In genomic region chr9:38380872-38381534, GRCh38 we compare ENCODE assay signal across 11 cellular contexts. TPM values are rescaled to one million over a fixed set of nuclear protein-coding genes. Genes with fewer than 3 reads are reported as not detected.
DNase-seq lines count a peak whose midpoint lies in the region; ATAC-seq, FAIRE-seq and TF ChIP-seq lines count a peak whose summit lies in the region.
"Had no signal": no experiment of that assay in that cellular context is flagged by ENCODE, and none has a peak within 500 bp of the region (broad histone marks: within the 10 kb centered on the region; RNA-seq: fewer than 3 reads in every experiment).

No MANE protein-coding gene starts in this region.

- no peak for FAIRE-seq in frontal cortex (lab: Jason Lieb, UNC)

- TF ChIP-seq POLR2A in erythroblast (IDR thresholded peaks at IDR 0.05; ENCODE audit: low read length), result no peak

- TF ChIP-seq CTCF in omental fat pad (IDR thresholded peaks at IDR 0.05), result no peak

- DNase-seq in DMS79 (lab: John Stamatoyannopoulos, UW) (peak; percentile 18), NCI-H345 treated with DMSO at 0.1 percent for 48 hours (lab: John Stamatoyannopoulos, UW; ENCODE audit: unreplicated experiment) (peak; percentile 78), erythroblast (lab: John Stamatoyannopoulos, UW) (peak; percentile 45 to 53), omental fat pad (ENCODE audit: low spot score) (no peak), hippocampal formation (lab: John Stamatoyannopoulos, UW) (no peak), frontal cortex (ENCODE audit: low spot score in 2 of 2) (no peak), H4 (ENCODE audit: low spot score) (no peak)
- DNase-seq: activated CD4-positive, alpha-beta T cell treated with anti-CD3 and anti-CD28 coated beads for 48 hours; anterior cingulate cortex; natural killer cell had no signal

- ATAC-seq in omental fat pad (ENCODE audit: low FRiP score) (peak; percentile 38), GM19455 (IDR thresholded peaks at IDR 0.05; ENCODE audit: unreplicated experiment) (no peak)
- ATAC-seq: natural killer cell had no signal

RNA-seq across cellular contexts. Expression of gene ALDH1B1, which starts 11.5 kb away (rescaled TPM):
- total RNA-seq in omental fat pad (10 to 100 TPM; 12.0 to 28.0 (median 21.1) TPM), frontal cortex (11.0 TPM)
- 19.5 and 29.5 TPM in 2 replicates for total RNA-seq in H4 (2014; rRNA removed; shearing (Covaris generic))

RNA-seq across cellular contexts. Expression of gene IGFBPL1, which starts 43.3 kb away (rescaled TPM):
- not detected for total RNA-seq in omental fat pad
- total RNA-seq in frontal cortex, result 42.0 TPM
- total RNA-seq in H4 (2014; rRNA removed; shearing (Covaris generic)), result 0.58 TPM in 1 of 2 replicates, not detected in the other
- total RNA-seq: natural killer cell had no signal

Comparison
In these comparisons a context has a peak if more than half of its experiments do, and no peak if none do; other contexts are left out.
1. DNase-seq: peak in DMS79 (single experiment), NCI-H345 treated with DMSO at 0.1 percent for 48 hours (single experiment) and erythroblast (2 of 2); none in omental fat pad (single experiment), hippocampal formation (0 of 2), frontal cortex (0 of 2) and H4 (single experiment).
2. RNA of gene IGFBPL1, which starts 43.3 kb away (total RNA-seq): 42.0 TPM in frontal cortex (single experiment); 0.58 TPM in H4 and not detected in omental fat pad; every median in the first group is over 10 times any median in the second.